ENCODE assay signal across 8 cellular contexts in the genomic region with DNA sequence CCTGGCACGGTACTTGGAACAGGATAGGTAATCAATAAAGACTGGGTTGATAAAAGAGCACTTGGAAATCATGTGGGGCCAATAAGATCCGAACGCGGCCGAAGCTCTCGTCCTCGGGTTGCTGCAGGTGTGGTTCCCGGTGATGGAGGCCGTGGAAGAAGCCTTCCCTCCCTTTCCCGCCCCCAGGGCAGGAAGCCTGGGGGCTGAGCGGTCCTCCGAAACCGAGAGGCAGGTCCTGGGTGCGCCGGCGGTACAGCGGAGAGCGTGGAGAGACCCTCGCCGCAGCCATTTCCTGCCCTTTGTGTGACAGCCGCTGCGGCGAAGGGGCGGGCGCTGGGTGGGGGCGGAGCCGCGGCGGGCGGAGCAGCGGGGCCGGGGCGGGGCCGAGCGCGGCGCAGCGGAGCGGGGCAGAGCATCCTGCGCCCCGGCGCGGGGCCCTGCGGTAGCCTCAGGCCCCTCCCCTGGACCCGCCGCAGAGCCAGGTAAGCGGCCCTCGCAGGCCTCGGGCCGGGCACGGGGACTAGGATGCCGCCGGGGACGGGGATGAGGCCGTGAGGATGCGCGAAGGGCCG. TPM values are rescaled to one million over a fixed set of nuclear protein-coding genes. Genes with fewer than 3 reads are reported as not detected.
DNase-seq lines count a peak whose midpoint lies in the region; ATAC-seq, FAIRE-seq and TF ChIP-seq lines count a peak whose summit lies in the region.

A gene (plus strand): TSS at position 410 of the 572 bp plus-strand sequence. CDS start 19,239 bp downstream, outside the sequence.

- no peak within 1 kb of the TSS for H2AFZ ChIP-seq in Loucy (ENCODE audit: low read length)
- H2AFZ ChIP-seq in hepatocyte: peak within 1 kb of the TSS; percentile 77

- ATAC-seq in T-helper 17 cell (peak; percentile 91), sciatic nerve (peak; percentile 86)

- no peaks in the 10 kb centered on the region for H3K27me3 Mint-ChIP-seq in T-helper 17 cell

- peak within 1 kb of the TSS; percentile 100 for H3K27ac Mint-ChIP-seq in T-helper 17 cell

- TF ChIP-seq CTCF in Loucy (conservative IDR thresholded peaks at IDR 0.05; ENCODE audit: low read length) (no peak), hepatocyte (IDR thresholded peaks at IDR 0.05; ENCODE audit: poor library complexity) (no peak)

- H3K9ac ChIP-seq in Loucy (ENCODE audit: low read depth, low read length, poor library complexity, severe bottlenecking): peak within 1 kb of the TSS; percentile 90

- peaks cover 34% of the 10 kb centered on the region for H3K4me1 ChIP-seq in Loucy (ENCODE audit: insufficient read depth, low read length, poor library complexity, severe bottlenecking)
- peaks cover 11% of the 10 kb centered on the region for H3K4me1 ChIP-seq in hepatocyte (ENCODE audit: insufficient read depth)

- peaks cover under 1% of the 10 kb centered on the region for H3K36me3 Mint-ChIP-seq in T-helper 17 cell (ENCODE audit: low read depth)

- H3K4me3 ChIP-seq in H7 (ENCODE audit: insufficient read depth, low read depth, low read length) (peak within 1 kb of the TSS; percentile 58), Loucy (ENCODE audit: low read length, poor library complexity, severe bottlenecking) (peak within 1 kb of the TSS; percentile 95), hepatocyte (peak within 1 kb of the TSS; percentile 94)

- H3K9me2 ChIP-seq in Loucy (replicated peaks; ENCODE audit: low read depth, low read length) (no peaks in the 10 kb centered on the region), hepatocyte (replicated peaks; ENCODE audit: insufficient read depth) (no peaks in the 10 kb centered on the region)

- H3K4me2 ChIP-seq in Loucy (ENCODE audit: low read depth, low read length, poor library complexity, severe bottlenecking) (peak within 1 kb of the TSS; percentile 97), hepatocyte (peak within 1 kb of the TSS; percentile 84)

- H3K4me3 Mint-ChIP-seq in T-helper 17 cell: peak within 1 kb of the TSS; percentile 93

- peaks cover 10% of the 10 kb centered on the region for H4K20me1 ChIP-seq in Loucy (ENCODE audit: insufficient read depth, low read length, poor library complexity, severe bottlenecking)
- no peaks in the 10 kb centered on the region for H4K20me1 ChIP-seq in hepatocyte (ENCODE audit: insufficient read depth, poor library complexity, severe bottlenecking)

- TF ChIP-seq POLR2A in GM10847 (IDR thresholded peaks at IDR 0.05; ENCODE audit: extremely low read depth, insufficient read length): peak; percentile 51

- H3K27me3 ChIP-seq in H7 (ENCODE audit: control insufficient read depth, insufficient read depth, low read length) (peaks cover 14% of the 10 kb centered on the region; the same call in 1 of the 2 replicates), Loucy (ENCODE audit: insufficient read depth, low read length, poor library complexity, severe bottlenecking) (no peaks in the 10 kb centered on the region), hepatocyte (no peaks in the 10 kb centered on the region)

- no peak for FAIRE-seq in RCC 7860 (lab: Jason Lieb, UNC)

- no peaks in the 10 kb centered on the region for H3F3A ChIP-seq in Loucy (ENCODE audit: low read depth)

- H3K27ac ChIP-seq in hepatocyte: peak within 1 kb of the TSS; percentile 51

- H3K36me3 ChIP-seq in H7 (replicated peaks; ENCODE audit: control insufficient read depth, insufficient read depth, low read length) (no peaks in the 10 kb centered on the region), Loucy (ENCODE audit: insufficient read depth, low read length) (no peaks in the 10 kb centered on the region), hepatocyte (replicated peaks; ENCODE audit: insufficient read depth, low read depth) (no peaks in the 10 kb centered on the region)

- H3K4me1 Mint-ChIP-seq in T-helper 17 cell: peaks cover 55% of the 10 kb centered on the region

- intact Hi-C loops in sciatic nerve (cut with DNase I): no loop called here

- H3K9me3 ChIP-seq in Loucy (ENCODE audit: insufficient read depth, low read depth, low read length): no peaks in the 10 kb centered on the region
- no peaks in the 10 kb centered on the region for H3K9me3 ChIP-seq in T-helper 17 cell (ENCODE audit: control insufficient read depth, low read length, poor library complexity, severe bottlenecking)
- no peaks in the 10 kb centered on the region for H3K9me3 ChIP-seq in hepatocyte (ENCODE audit: low read depth)

- DNase-seq in H7: peak; percentile 95
- DNase-seq in T-helper 17 cell: peak; percentile 71 to 88 (median 87)
- DNase-seq in amygdala (lab: John Stamatoyannopoulos, UW): peak in 38 of 56 donors; percentile 13 to 77 (median 56)
- peak; percentile 87 for DNase-seq in hepatocyte (ENCODE audit: low spot score)
- peak; percentile 72 for DNase-seq in sciatic nerve (ENCODE audit: low spot score)
- no peak for DNase-seq in RCC 7860 (ENCODE audit: low spot score)

- WGBS in hepatocyte (ENCODE audit: low lambda C conversion rate, missing lambda C conversion rate): 3% methylated on average over 19 of the region's 58 CpGs

- H3K79me2 ChIP-seq in Loucy (ENCODE audit: insufficient read depth, low read length) (peaks cover 54% of the 10 kb centered on the region), hepatocyte (peaks cover 12% of the 10 kb centered on the region)

RNA-seq across cellular contexts. Expression of the gene that starts here (rescaled TPM):
- 14.3 and 20.5 TPM in 2 replicates for total RNA-seq in H7 (2014; rRNA removed; shearing (Covaris generic))
- total RNA-seq in T-helper 17 cell (100 to 1,000 TPM; 363 to 389 TPM), hepatocyte (24.8 and 44.9 TPM in 2 replicates), sciatic nerve (23.6 TPM)
- polyA plus RNA-seq in hepatocyte: 24.2 and 30.2 TPM in 2 replicates
